8 cellular contexts compared by ENCODE assay signal in the genomic region with DNA sequence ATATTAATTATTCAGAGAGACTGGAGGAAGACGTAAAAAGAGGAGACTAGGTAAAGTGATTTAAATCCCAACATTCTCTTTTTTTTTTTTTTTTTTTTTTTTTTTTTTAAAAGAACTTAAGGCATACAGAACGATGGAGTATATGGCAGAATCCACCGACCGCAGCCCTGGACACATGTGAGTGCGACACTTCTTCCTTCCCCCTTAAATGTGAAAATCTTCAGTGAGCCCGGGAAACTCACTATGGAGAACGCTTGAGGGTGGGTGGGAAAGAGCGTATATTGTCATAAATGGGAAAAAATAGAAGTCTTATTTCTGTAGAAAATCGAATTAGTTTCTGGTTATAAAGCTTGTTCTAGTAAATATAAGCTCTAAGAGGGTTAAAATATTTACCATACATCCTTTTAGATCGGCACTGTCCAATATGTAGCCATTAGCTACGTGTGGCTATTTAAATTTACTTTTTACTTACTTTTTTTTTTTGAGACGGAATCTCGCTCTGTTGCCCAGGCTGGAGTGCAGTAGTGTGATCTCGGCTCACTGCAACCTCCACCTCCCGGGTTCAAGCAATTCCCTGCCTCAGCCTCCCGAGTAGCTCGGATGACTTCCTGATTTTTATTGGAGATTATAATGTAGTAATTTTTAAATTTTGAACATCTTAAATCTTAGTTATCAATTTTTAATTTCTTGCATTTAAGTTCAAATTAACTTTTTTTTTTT. TPM values are rescaled to one million over a fixed set of nuclear protein-coding genes. Genes with fewer than 3 reads are reported as not detected.
DNase-seq lines count a peak whose midpoint lies in the region; ATAC-seq and TF ChIP-seq lines count a peak whose summit lies in the region.

No MANE protein-coding gene starts in this region.

- intact Hi-C loops in left lung (cut with DNase I) (no loop called here), testis (cut with DNase I; ENCODE audit: low total_unique reads) (no loop called here)

- H4K20me1 ChIP-seq in OCI-LY1 (ENCODE audit: insufficient read depth, low read length), result no peaks in the 10 kb centered on the region; the same call in 1 of the 2 replicates

- no peaks in the 10 kb centered on the region for H3K9me2 ChIP-seq in OCI-LY1 (ENCODE audit: low read depth, low read length)

- no peaks in the 10 kb centered on the region for H3K9me3 ChIP-seq in OCI-LY1 (ENCODE audit: low read length)
- H3K9me3 ChIP-seq in left lung, result no peaks in the 10 kb centered on the region
- no peaks in the 10 kb centered on the region for H3K9me3 ChIP-seq in testis

- peak overlapping the region; percentile 88 for H3K9ac ChIP-seq in OCI-LY1 (ENCODE audit: low read length)

- peaks cover 44% of the 10 kb centered on the region for H3K36me3 ChIP-seq in OCI-LY1 (ENCODE audit: insufficient read depth, low read length)
- H3K36me3 ChIP-seq in left lung, result peaks cover 0 to 20% of the 10 kb centered on the region in 2 donors
- H3K36me3 ChIP-seq in testis (ENCODE audit: low read depth, missing control alignments), result no peaks in the 10 kb centered on the region

- H3K27ac ChIP-seq in OCI-LY1 (ENCODE audit: low read depth, low read length, poor library complexity, severe bottlenecking) (no peak overlapping the region), left lung (peak overlapping the region; percentile 93), testis (peak overlapping the region in 1 of 2 donors; percentile 97)

- WGBS in testis, 2 donors, result 6 to 10% methylated on average over 17 of the region's 17 CpGs

- H3K79me2 ChIP-seq in OCI-LY1 (ENCODE audit: insufficient read depth, low read length), result peaks cover 37% of the 10 kb centered on the region

- no peak for TF ChIP-seq CTCF in GM20000 (IDR thresholded peaks at IDR 0.05; ENCODE audit: extremely low read depth, missing control alignments)
- TF ChIP-seq CTCF in OCI-LY1 (IDR thresholded peaks at IDR 0.05; ENCODE audit: low read length), result no peak
- no peak for TF ChIP-seq CTCF in cardiac fibroblast (IDR thresholded peaks at IDR 0.05; ENCODE audit: low read depth, low read length)
- TF ChIP-seq CTCF in left lung (IDR thresholded peaks at IDR 0.05), result no peak
- no peak for TF ChIP-seq CTCF in testis (IDR thresholded peaks at IDR 0.05)

- TF ChIP-seq POLR2A in testis (IDR thresholded peaks at IDR 0.05), result no peak

- no peak overlapping the region for H2AFZ ChIP-seq in OCI-LY1 (ENCODE audit: low read length)

- no peaks in the 10 kb centered on the region for H3F3A ChIP-seq in OCI-LY1 (ENCODE audit: insufficient read depth, low read length)

- DNase-seq in AML-193 (lab: John Stamatoyannopoulos, UW), result peak; percentile 41 to 57
- peak; percentile 29 for DNase-seq in GM20000 (ENCODE audit: low spot score)
- peak; percentile 46 to 51 for DNase-seq in cardiac fibroblast (ENCODE audit: low read depth in 2 of 2)
- DNase-seq in left lung, result peak in 1 of 2 donors; percentile 38
- DNase-seq in testis, result peak; percentile 46
- DNase-seq in midbrain (lab: John Stamatoyannopoulos, UW), result no peak

- peaks cover 28% of the 10 kb centered on the region for H3K4me1 ChIP-seq in OCI-LY1 (ENCODE audit: insufficient read depth, low read length, severe bottlenecking)
- peaks cover 8 to 34% of the 10 kb centered on the region in 2 donors for H3K4me1 ChIP-seq in left lung
- H3K4me1 ChIP-seq in testis, result peaks cover 6% of the 10 kb centered on the region

- peak overlapping the region; percentile 91 for H3K4me2 ChIP-seq in OCI-LY1 (ENCODE audit: low read length)

- peak; percentile 63 for ATAC-seq in left lung
- ATAC-seq in GM19023 (IDR thresholded peaks at IDR 0.05; ENCODE audit: unreplicated experiment), result no peak

- H3K4me3 ChIP-seq in OCI-LY1 (ENCODE audit: low read depth, low read length, poor library complexity, severe bottlenecking) (peak overlapping the region; percentile 89), cardiac fibroblast (replicated peaks in 1 of 2; ENCODE audit: low read depth in 2 of 2, low read length in 2 of 2) (peak overlapping the region; percentile 93 to 95), left lung (peak overlapping the region; percentile 91 to 92), testis (peak overlapping the region; percentile 87 to 95)

- H3K27me3 ChIP-seq in OCI-LY1 (ENCODE audit: insufficient read depth, low read length) (no peaks in the 10 kb centered on the region), left lung (no peaks in the 10 kb centered on the region), testis (no peaks in the 10 kb centered on the region)

RNA-seq across cellular contexts. Expression of gene NMD3, which starts 0.9 kb away (rescaled TPM):
- total RNA-seq in left lung, result 10 to 100 TPM; 44.8 to 46.4 TPM
- total RNA-seq in testis, result 10 to 100 TPM; 28.6 to 30.5 TPM
- polyA plus RNA-seq in testis (ENCODE audit: insufficient read depth, low read depth, low replicate concordance), result 17.5 TPM
